In genomic region chr2:108960006-108960405, GRCh38 we compare ENCODE assay signal across 15 cellular contexts. TPM values are rescaled to one million over a fixed set of nuclear protein-coding genes. Genes with fewer than 3 reads are reported as not detected.
A peak's percentile ranks its signal among the peaks of the same experiment; 100 is the strongest.
DNase-seq lines count a peak whose midpoint lies in the region; ATAC-seq and TF ChIP-seq lines count a peak whose summit lies in the region.
"Had no signal": no experiment of that assay in that cellular context is flagged by ENCODE, and none has a peak within 500 bp of the region (broad histone marks: within the 10 kb centered on the region; RNA-seq: fewer than 3 reads in every experiment).

No MANE protein-coding gene starts in this region.

- H3K36me3 ChIP-seq in BJ (ENCODE audit: control insufficient read depth, insufficient read depth, low read length) (no peaks in the 10 kb centered on the region), left lung (no peaks in the 10 kb centered on the region), gastrocnemius medialis (no peaks in the 10 kb centered on the region)
- H3K36me3 ChIP-seq: BLaER1, upper lobe of right lung had no signal

- H3K27me3 ChIP-seq in BJ (ENCODE audit: control insufficient read depth, insufficient read depth, low read length) (peaks cover 9% of the 10 kb centered on the region), left lung (no peaks in the 10 kb centered on the region), gastrocnemius medialis (no peaks in the 10 kb centered on the region)
- H3K27me3 ChIP-seq: BLaER1, upper lobe of right lung had no signal

- ATAC-seq in left lung (no peak), gastrocnemius medialis (no peak)
- ATAC-seq: left lobe of liver, sciatic nerve, upper lobe of right lung had no signal

- TF ChIP-seq CTCF in BJ (IDR thresholded peaks at IDR 0.05; ENCODE audit: insufficient read depth, low read depth, low read length) (peak; percentile 14; the same call in 1 of the 2 replicates), GM12874 (IDR thresholded peaks at IDR 0.05; ENCODE audit: insufficient read depth, low read depth, low read length) (peak; percentile 12; the same call in 1 of the 2 replicates), WI38 (IDR thresholded peaks at IDR 0.05; ENCODE audit: low read depth, low read length) (peak; percentile 16; the same call in 1 of the 2 replicates), left lung (IDR thresholded peaks at IDR 0.05) (no peak), gastrocnemius medialis (IDR thresholded peaks at IDR 0.05 in 4 of 5, conservative IDR thresholded peaks at IDR 0.05 in 1 of 5) (no peak)

- POLR2A ChIA-PET in BJ (lab: Charles Lee), result no interaction called here

- CTCF ChIA-PET in BJ (lab: Yijun Ruan, JAX), result no interaction called here

- no peaks in the 10 kb centered on the region for H3K4me1 ChIP-seq in left lung
- H3K4me1 ChIP-seq in gastrocnemius medialis, result no peaks in the 10 kb centered on the region
- H3K4me1 ChIP-seq: BLaER1, upper lobe of right lung had no signal

- H3K9me3 ChIP-seq in left lung, result no peaks in the 10 kb centered on the region
- H3K9me3 ChIP-seq in gastrocnemius medialis, result no peaks in the 10 kb centered on the region
- H3K9me3 ChIP-seq: BLaER1, upper lobe of right lung had no signal

- in situ Hi-C loops in gastrocnemius medialis (cut with MboI; ENCODE audit: low sequenced_read_pairs in 4 of 4), result no loop called here
- in situ Hi-C loops in G401 (cut with HindIII; ENCODE audit: low sequenced_read_pairs), result no loop called here

- H3K4me3 ChIP-seq in BJ (ENCODE audit: low read depth, low read length) (no peak overlapping the region), WI38 (ENCODE audit: low read depth, low read length) (no peak overlapping the region), left lung (no peak overlapping the region), gastrocnemius medialis (no peak overlapping the region)
- H3K4me3 ChIP-seq: BLaER1, upper lobe of right lung had no signal

- intact Hi-C loops in left lung (cut with DNase I), result no loop called here
- intact Hi-C loops in gastrocnemius medialis (cut with DNase I; ENCODE audit: low total_unique reads), result no loop called here

- H3K27ac ChIP-seq in left lung, result no peak overlapping the region
- no peak overlapping the region for H3K27ac ChIP-seq in gastrocnemius medialis
- H3K27ac ChIP-seq: BLaER1, upper lobe of right lung had no signal

- DNase-seq in BJ (ENCODE audit: low read depth), result no peak
- DNase-seq in iPS-NIHi11 (ENCODE audit: low spot score), result peak; percentile 63
- no peak for DNase-seq in left lung
- no peak for DNase-seq in NCI-H510A (lab: John Stamatoyannopoulos, UW)
- DNase-seq in gastrocnemius medialis, result no peak
- no peak for DNase-seq in G401 (ENCODE audit: low spot score)
- DNase-seq: SHP77 treated with DMSO at 0.1 percent for 48 hours; stimulated activated CD4-positive, alpha-beta T cell treated with anti-CD3 and anti-CD28 coated beads, Interleukin-4, amount 100 ng/mL, for 24 hours; upper lobe of right lung had no signal

- no peak for TF ChIP-seq POLR2A in gastrocnemius medialis (IDR thresholded peaks at IDR 0.05)

RNA-seq across cellular contexts. Expression of gene EDAR, which starts 29.0 kb away (rescaled TPM):
- not detected in 2 replicates for polyA plus RNA-seq in BJ (2011; rRNA removed)
- polyA minus RNA-seq in BJ (2011; rRNA and poly(A)+ RNA removed), result not detected in 2 replicates
- total RNA-seq in left lung (under 1 TPM in 1 of 2 donors, not detected in 1; 0.47 TPM), gastrocnemius medialis (not detected)
- not detected in 2 replicates for total RNA-seq in G401 (2014; rRNA removed; shearing (Covaris generic))
- total RNA-seq: cardiac septum had no signal

Comparison
In these comparisons a context has a peak if more than half of its experiments do, and no peak if none do; other contexts are left out.
1. CTCF ChIP-seq: peak in BJ (single experiment), GM12874 (single experiment) and WI38 (single experiment); none in left lung (0 of 2) and gastrocnemius medialis (0 of 5).